In genomic region chr16:78045865-78046581, GRCh38 we compare ENCODE assay signal across 11 cellular contexts. TPM values are rescaled to one million over a fixed set of nuclear protein-coding genes. Genes with fewer than 3 reads are reported as not detected.
DNase-seq lines count a peak whose midpoint lies in the region; ATAC-seq and TF ChIP-seq lines count a peak whose summit lies in the region.
"Had no signal": no experiment of that assay in that cellular context is flagged by ENCODE, and none has a peak within 500 bp of the region (broad histone marks: within the 10 kb centered on the region; RNA-seq: fewer than 3 reads in every experiment).

No MANE protein-coding gene starts in this region.

- no peak overlapping the region for H3K27ac Mint-ChIP-seq in activated CD4-positive, alpha-beta T cell treated with anti-CD3 and anti-CD28 coated beads, Interleukin-2, amount 10 ng/mL, durations not matched to agents 24 days and 14 days
- H3K27ac Mint-ChIP-seq in WTC11 (no peak overlapping the region), neural progenitor cell (no peak overlapping the region)
- H3K27ac Mint-ChIP-seq: B cell, nephron had no signal

- no peaks in the 10 kb centered on the region for H3K4me1 Mint-ChIP-seq in activated CD4-positive, alpha-beta T cell treated with anti-CD3 and anti-CD28 coated beads, Interleukin-2, amount 10 ng/mL, durations not matched to agents 24 days and 14 days
- no peaks in the 10 kb centered on the region for H3K4me1 Mint-ChIP-seq in WTC11
- no peaks in the 10 kb centered on the region for H3K4me1 Mint-ChIP-seq in neural progenitor cell
- H3K4me1 Mint-ChIP-seq: B cell, nephron had no signal

- no peaks in the 10 kb centered on the region for H3K79me2 ChIP-seq in neural progenitor cell (ENCODE audit: low read depth)
- no peaks in the 10 kb centered on the region for H3K79me2 ChIP-seq in Karpas-422 (ENCODE audit: low read length)

- H3K36me3 Mint-ChIP-seq in activated CD4-positive, alpha-beta T cell treated with anti-CD3 and anti-CD28 coated beads, Interleukin-2, amount 10 ng/mL, durations not matched to agents 24 days and 14 days (ENCODE audit: low read depth), result no peaks in the 10 kb centered on the region
- H3K36me3 Mint-ChIP-seq in WTC11 (no peaks in the 10 kb centered on the region), neural progenitor cell (no peaks in the 10 kb centered on the region)

- TF ChIP-seq CTCF in WTC11 (IDR thresholded peaks at IDR 0.05), result no peak
- peak; percentile 31 for TF ChIP-seq CTCF in neural progenitor cell (IDR thresholded peaks at IDR 0.05)

- DNase-seq in activated CD4-positive, alpha-beta T cell treated with anti-CD3 and anti-CD28 coated beads, Interleukin-2, amount 10 ng/mL, durations not matched to agents 24 days and 14 days, result peak; percentile 88
- DNase-seq in activated CD4-positive, alpha-beta T cell treated with anti-CD3 and anti-CD28 coated beads for 1 hour, result no peak
- DNase-seq in WTC11 (ENCODE audit: low spot score) (peak; percentile 95), fibroblast of the conjunctiva (ENCODE audit: low read depth) (peak; percentile 1), neural progenitor cell (ENCODE audit: low spot score) (peak; percentile 96), SW 1271 (lab: John Stamatoyannopoulos, UW) (no peak), Karpas-422 (no peak)

- H3K4me2 ChIP-seq in neural progenitor cell (peak overlapping the region; percentile 73), Karpas-422 (ENCODE audit: low read depth, low read length, poor library complexity, severe bottlenecking) (no peak overlapping the region)

- H3K27ac ChIP-seq in neural progenitor cell (no peak overlapping the region), Karpas-422 (ENCODE audit: low read length) (no peak overlapping the region)

- no peak overlapping the region for H3K4me3 Mint-ChIP-seq in activated CD4-positive, alpha-beta T cell treated with anti-CD3 and anti-CD28 coated beads, Interleukin-2, amount 10 ng/mL, durations not matched to agents 24 days and 14 days
- H3K4me3 Mint-ChIP-seq in WTC11, result peak overlapping the region; percentile 36; the same call in 1 of the 2 replicates
- no peak overlapping the region for H3K4me3 Mint-ChIP-seq in neural progenitor cell
- H3K4me3 Mint-ChIP-seq: B cell had no signal

- H3K9ac ChIP-seq in neural progenitor cell, result no peak overlapping the region
- no peak overlapping the region for H3K9ac ChIP-seq in Karpas-422 (ENCODE audit: low read length)

- H3K4me1 ChIP-seq in neural progenitor cell, result no peaks in the 10 kb centered on the region
- H3K4me1 ChIP-seq in Karpas-422 (ENCODE audit: low read length), result no peaks in the 10 kb centered on the region

- H3K36me3 ChIP-seq in neural progenitor cell, result no peaks in the 10 kb centered on the region
- H3K36me3 ChIP-seq in Karpas-422 (ENCODE audit: insufficient read depth, low read length), result no peaks in the 10 kb centered on the region

- intact Hi-C loops in activated CD4-positive, alpha-beta T cell treated with anti-CD3 and anti-CD28 coated beads, Interleukin-2, amount 10 ng/mL, durations not matched to agents 24 days and 14 days (cut with micrococcal nuclease), result no loop called here

- H2AFZ ChIP-seq in neural progenitor cell (replicated peaks), result no peak overlapping the region
- H2AFZ ChIP-seq in Karpas-422 (ENCODE audit: low read length), result no peak overlapping the region

- peak overlapping the region; percentile 33 for H3K4me3 ChIP-seq in neural progenitor cell
- H3K4me3 ChIP-seq in Karpas-422 (ENCODE audit: low read length), result no peak overlapping the region

- no peaks in the 10 kb centered on the region for H3K9me3 Mint-ChIP-seq in activated CD4-positive, alpha-beta T cell treated with anti-CD3 and anti-CD28 coated beads, Interleukin-2, amount 10 ng/mL, durations not matched to agents 24 days and 14 days
- H3K9me3 Mint-ChIP-seq in WTC11 (no peaks in the 10 kb centered on the region), neural progenitor cell (peaks cover 2% of the 10 kb centered on the region)
- H3K9me3 Mint-ChIP-seq: nephron had no signal

- ATAC-seq in WTC11, result peak; percentile 99
- ATAC-seq in GM19467 (IDR thresholded peaks at IDR 0.05; ENCODE audit: unreplicated experiment), result no peak

- H4K20me1 ChIP-seq in neural progenitor cell (ENCODE audit: low read depth) (peaks cover 7% of the 10 kb centered on the region), Karpas-422 (ENCODE audit: insufficient read depth, low read depth, low read length) (no peaks in the 10 kb centered on the region)

- CTCF ChIA-PET in WTC11 (lab: Charles Lee), result interaction anchor here (0.7 to 1.3 kb wide), 4 partner anchors 14 to 257 kb away, joined by 3 to 9 read pairs (median 6); partner anchors contain the start of gene WWOX

- H3K27me3 ChIP-seq in neural progenitor cell, result peaks cover 77% of the 10 kb centered on the region
- H3K27me3 ChIP-seq in Karpas-422 (ENCODE audit: low read length), result no peaks in the 10 kb centered on the region

- H3K9me2 ChIP-seq in Karpas-422 (replicated peaks; ENCODE audit: insufficient read depth, low read length), result no peaks in the 10 kb centered on the region

- no peaks in the 10 kb centered on the region for H3K9me3 ChIP-seq in neural progenitor cell (ENCODE audit: low read depth)
- H3K9me3 ChIP-seq in Karpas-422 (ENCODE audit: low read length), result no peaks in the 10 kb centered on the region

- peaks cover 5% of the 10 kb centered on the region for H3K27me3 Mint-ChIP-seq in activated CD4-positive, alpha-beta T cell treated with anti-CD3 and anti-CD28 coated beads, Interleukin-2, amount 10 ng/mL, durations not matched to agents 24 days and 14 days
- H3K27me3 Mint-ChIP-seq in WTC11 (ENCODE audit: low read depth) (peaks cover 67% of the 10 kb centered on the region), neural progenitor cell (ENCODE audit: insufficient read depth, low read depth) (peaks cover 27% of the 10 kb centered on the region)

- POLR2A ChIA-PET in WTC11 (lab: Charles Lee), result no interaction called here

- no peaks in the 10 kb centered on the region for H3F3A ChIP-seq in neural progenitor cell (ENCODE audit: low read depth)

TF ChIP-seq in WTC11, 78 proteins besides CTCF, POLR2A, EP300 and RAD21 (continues in another document):
- TF ChIP-seq ZNF138 (CRISPR knock-in tag; conservative IDR thresholded peaks at IDR 0.05) (peak; percentile 97), CREB1 (CRISPR knock-in tag; IDR thresholded peaks at IDR 0.05) (peak; percentile 95), GABPB1 (CRISPR knock-in tag; IDR thresholded peaks at IDR 0.05) (peak; percentile 89), ESRRA (CRISPR knock-in tag; IDR thresholded peaks at IDR 0.05; ENCODE audit: borderline replicate concordance) (peak; percentile 98), AFF4 (CRISPR knock-in tag; IDR thresholded peaks at IDR 0.05; ENCODE audit: borderline replicate concordance) (peak; percentile 73), SMAD3 (CRISPR knock-in tag; IDR thresholded peaks at IDR 0.05; ENCODE audit: borderline replicate concordance) (peak; percentile 97), PRRX2 (CRISPR knock-in tag; IDR thresholded peaks at IDR 0.05) (no peak)
- TF ChIP-seq, protein P1, sequence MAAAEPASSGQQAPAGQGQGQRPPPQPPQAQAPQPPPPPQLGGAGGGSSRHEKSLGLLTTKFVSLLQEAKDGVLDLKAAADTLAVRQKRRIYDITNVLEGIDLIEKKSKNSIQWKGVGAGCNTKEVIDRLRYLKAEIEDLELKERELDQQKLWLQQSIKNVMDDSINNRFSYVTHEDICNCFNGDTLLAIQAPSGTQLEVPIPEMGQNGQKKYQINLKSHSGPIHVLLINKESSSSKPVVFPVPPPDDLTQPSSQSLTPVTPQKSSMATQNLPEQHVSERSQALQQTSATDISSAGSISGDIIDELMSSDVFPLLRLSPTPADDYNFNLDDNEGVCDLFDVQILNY (CRISPR knock-in tag; IDR thresholded peaks at IDR 0.05), result peak; percentile 93
- TF ChIP-seq, protein P2, sequence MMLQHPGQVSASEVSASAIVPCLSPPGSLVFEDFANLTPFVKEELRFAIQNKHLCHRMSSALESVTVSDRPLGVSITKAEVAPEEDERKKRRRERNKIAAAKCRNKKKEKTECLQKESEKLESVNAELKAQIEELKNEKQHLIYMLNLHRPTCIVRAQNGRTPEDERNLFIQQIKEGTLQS (CRISPR knock-in tag; conservative IDR thresholded peaks at IDR 0.05), result no peak

RNA-seq across cellular contexts. Expression of gene CLEC3A, which starts 23.7 kb away (rescaled TPM):
- not detected in 2 replicates for total RNA-seq in activated CD4-positive, alpha-beta T cell treated with anti-CD3 and anti-CD28 coated beads, Interleukin-2, amount 10 ng/mL, durations not matched to agents 24 days and 14 days
- total RNA-seq in WTC11 (2021) (not detected in 3 replicates), neural progenitor cell (ENCODE audit: low replicate concordance) (not detected in 2 replicates)
- 0.47 TPM in 1 of 2 replicates, not detected in the other for total RNA-seq in Karpas-422 (2014; rRNA removed; shearing (Covaris generic); ENCODE audit: low replicate concordance)
- total RNA-seq: B cell; T-helper 1 cell treated with Interleukin-12 subunit alpha and Interleukin-12 subunit beta and Interleukin-4 antibody, amounts not matched to agents 30 ng/mL and 1 ng/mL, for 36 hours had no signal

RNA-seq across cellular contexts. Expression of gene WWOX, which starts 53.4 kb away (rescaled TPM):
- total RNA-seq in activated CD4-positive, alpha-beta T cell treated with anti-CD3 and anti-CD28 coated beads, Interleukin-2, amount 10 ng/mL, durations not matched to agents 24 days and 14 days, result 15.0 and 16.1 TPM in 2 replicates
- total RNA-seq in WTC11 (2021) (15.7 to 20.3 TPM (median 19.0 TPM) in 3 replicates), neural progenitor cell (ENCODE audit: low replicate concordance) (54.9 and 63.7 TPM in 2 replicates)
- 66.2 and 76.7 TPM in 2 replicates for total RNA-seq in Karpas-422 (2014; rRNA removed; shearing (Covaris generic); ENCODE audit: low replicate concordance)

Comparison
In these comparisons a context has a peak if more than half of its experiments do, and no peak if none do; other contexts are left out.
1. DNase-seq: peak in activated CD4-positive, alpha-beta T cell treated with anti-CD3 and anti-CD28 coated beads, Interleukin-2, amount 10 ng/mL, durations not matched to agents 24 days and 14 days (single experiment), WTC11 (single experiment), fibroblast of the conjunctiva (single experiment) and neural progenitor cell (single experiment); none in activated CD4-positive, alpha-beta T cell treated with anti-CD3 and anti-CD28 coated beads for 1 hour (single experiment), SW 1271 (0 of 2) and Karpas-422 (single experiment).